9 cellular contexts compared by ENCODE assay signal in the genomic region with DNA sequence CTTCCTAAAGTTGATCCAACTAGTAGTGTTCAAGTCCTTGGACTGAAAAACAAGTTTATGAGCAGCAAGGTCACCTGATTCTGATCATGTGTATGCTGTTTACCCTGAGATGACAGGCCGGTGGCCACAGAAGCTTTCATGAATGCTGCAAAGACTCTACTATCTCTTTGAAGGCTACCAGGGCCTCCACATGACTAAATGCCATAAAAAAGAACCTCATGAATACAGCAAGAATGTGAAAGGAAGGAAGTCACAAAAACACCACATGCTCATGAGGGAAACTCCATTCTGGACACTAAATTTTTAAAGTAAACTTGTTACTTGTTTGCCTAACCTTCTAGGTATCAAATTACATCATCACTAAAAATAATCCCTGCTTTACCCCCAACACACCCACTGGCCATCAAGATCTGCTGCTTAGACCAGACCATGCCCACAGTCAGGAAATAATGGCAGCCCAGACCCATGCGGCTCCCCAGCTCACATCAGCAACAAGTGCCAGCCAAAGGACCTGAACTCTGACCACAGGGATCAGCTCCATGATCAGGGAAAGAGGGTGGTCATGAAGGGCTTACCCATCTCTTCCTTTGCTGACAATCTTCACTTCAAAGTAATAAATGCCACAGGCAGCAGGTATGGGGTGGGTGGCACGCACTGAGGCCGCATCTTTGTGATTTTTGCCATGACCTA. TPM values are rescaled to one million over a fixed set of nuclear protein-coding genes. Genes with fewer than 3 reads are reported as not detected.
DNase-seq lines count a peak whose midpoint lies in the region; ATAC-seq and TF ChIP-seq lines count a peak whose summit lies in the region.
"Had no signal": no experiment of that assay in that cellular context is flagged by ENCODE, and none has a peak within 500 bp of the region (broad histone marks: within the 10 kb centered on the region; RNA-seq: fewer than 3 reads in every experiment).

No MANE protein-coding gene starts in this region.

- peaks cover 32 to 45% of the 10 kb centered on the region in 2 donors for H3K4me1 Mint-ChIP-seq in natural killer cell

- H3K27me3 ChIP-seq in MG63, result no peaks in the 10 kb centered on the region

- ATAC-seq in natural killer cell (no peak), HG02763 (IDR thresholded peaks at IDR 0.05; ENCODE audit: unreplicated experiment) (no peak)

- intact Hi-C loops in natural killer cell (cut with micrococcal nuclease), result loop anchor here (5.0 to 10.0 kb wide), 4 partner anchors 132 to 280 kb away; a partner anchor contains a TSS

- H3K36me3 Mint-ChIP-seq in natural killer cell, result no peaks in the 10 kb centered on the region

- H3K9me3 Mint-ChIP-seq in natural killer cell, result no peaks in the 10 kb centered on the region

- in situ Hi-C loops in KBM-7 (cut with MboI; ENCODE audit: low pct_unique_long_range_greater_than_20kb, low sequenced_read_pairs), result no loop called here

- H3K36me3 ChIP-seq in MG63, result no peaks in the 10 kb centered on the region; the same call in 1 of the 2 replicates

- H3K4me3 ChIP-seq in MG63 (peak overlapping the region; percentile 87), coronary artery (peak overlapping the region; percentile 92)

- H3K27me3 Mint-ChIP-seq in natural killer cell (ENCODE audit: low read depth in 2 of 2), result no peaks in the 10 kb centered on the region

- H3K4me3 Mint-ChIP-seq in natural killer cell, result peak overlapping the region; percentile 92

- H3K27ac ChIP-seq in C4-2B (peak overlapping the region; percentile 90), coronary artery (no peak overlapping the region)

- DNase-seq in MG63 (no peak), coronary artery (ENCODE audit: low spot score) (no peak), natural killer cell (no peak), DMS153 treated with DMSO at 0.1 percent for 48 hours (lab: John Stamatoyannopoulos, UW; ENCODE audit: unreplicated experiment) (no peak), SKM-1 (lab: John Stamatoyannopoulos, UW; ENCODE audit: unreplicated experiment) (no peak), KBM-7 (no peak)
- DNase-seq: NCI-H1694 had no signal

- TF ChIP-seq CTCF in C4-2B (conservative IDR thresholded peaks at IDR 0.05) (no peak), coronary artery (IDR thresholded peaks at IDR 0.05) (no peak), natural killer cell (IDR thresholded peaks at IDR 0.05) (no peak)

- H3K9me3 ChIP-seq in MG63, result no peaks in the 10 kb centered on the region

- H3K27ac Mint-ChIP-seq in natural killer cell, result peak overlapping the region; percentile 87 to 92

RNA-seq across cellular contexts. Expression of a gene that starts 1.4 kb away (rescaled TPM):
- total RNA-seq in MG63 (2014; rRNA removed; shearing (Covaris generic); ENCODE audit: low replicate concordance), result 0.79 and 1.8 TPM in 2 replicates
- total RNA-seq in natural killer cell, result 10 to 100 TPM; 20.9 to 25.8 (median 24.5) TPM

RNA-seq across cellular contexts. Expression of a gene that starts 1.7 kb away (rescaled TPM):
- 1.4 TPM in 1 of 2 replicates, not detected in the other for total RNA-seq in MG63 (2014; rRNA removed; shearing (Covaris generic); ENCODE audit: low replicate concordance)
- under 1 TPM in 2 of 3 donors, not detected in 1; 0.15 to 0.68 TPM for total RNA-seq in natural killer cell

RNA-seq across cellular contexts. Expression of a gene that starts 37.1 kb away (rescaled TPM):
- 37.2 and 42.9 TPM in 2 replicates for total RNA-seq in MG63 (2014; rRNA removed; shearing (Covaris generic); ENCODE audit: low replicate concordance)
- 10 to 100 TPM; 25.5 to 35.8 (median 30.3) TPM for total RNA-seq in natural killer cell

RNA-seq across cellular contexts. Expression of a gene that starts 41.7 kb away (rescaled TPM):
- 55.9 and 178 TPM in 2 replicates for total RNA-seq in MG63 (2014; rRNA removed; shearing (Covaris generic); ENCODE audit: low replicate concordance)
- total RNA-seq in natural killer cell, result 10 to 100 TPM; 43.2 to 47.1 (median 43.3) TPM

RNA-seq across cellular contexts. Expression of a gene that starts 42.5 kb away (rescaled TPM):
- total RNA-seq in MG63 (2014; rRNA removed; shearing (Covaris generic); ENCODE audit: low replicate concordance), result 20.4 and 27.4 TPM in 2 replicates
- 10 to 100 TPM; 68.6 to 81.3 (median 78.9) TPM for total RNA-seq in natural killer cell
